Comparison of ENCODE assay signal across 8 cellular contexts in the genomic region with DNA sequence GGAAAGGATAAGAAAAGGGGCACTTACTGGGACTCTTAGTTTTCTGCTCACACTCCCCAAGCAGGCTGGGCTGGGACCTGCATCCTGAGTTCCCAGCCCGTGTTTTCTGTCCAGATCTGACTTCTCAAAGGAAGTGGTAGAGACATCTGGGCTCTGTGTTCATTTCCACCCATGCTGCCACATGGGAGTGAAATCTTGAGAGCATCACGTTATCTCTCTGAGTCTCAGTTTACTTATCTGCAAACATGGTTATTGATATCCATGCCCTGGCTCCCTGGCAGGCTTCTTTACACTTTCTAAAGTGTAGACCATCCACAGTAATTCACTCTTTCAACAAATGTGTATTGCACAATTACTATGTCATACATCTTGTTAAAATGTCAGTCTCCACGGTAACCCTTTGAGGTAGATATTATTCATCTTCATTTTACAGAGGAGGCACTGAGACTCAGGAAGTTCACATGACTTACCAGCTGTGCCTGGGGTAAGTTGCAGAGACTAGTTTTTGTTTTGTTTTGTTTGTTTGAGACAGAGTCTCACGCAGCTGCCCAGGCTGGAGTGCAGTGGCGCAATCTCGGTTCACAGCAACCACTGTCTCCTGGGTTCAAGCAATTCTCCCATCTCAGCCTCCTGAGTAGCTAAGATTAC. TPM values are rescaled to one million over a fixed set of nuclear protein-coding genes. Genes with fewer than 3 reads are reported as not detected.
DNase-seq lines count a peak whose midpoint lies in the region; ATAC-seq, FAIRE-seq and TF ChIP-seq lines count a peak whose summit lies in the region.

No MANE protein-coding gene starts in this region.

- BruUV-seq in endothelial cell of umbilical vein (replicated peaks; lab: Mats Ljungman, UMichigan), result no TSS peak

- H3K27ac ChIP-seq in endothelial cell of umbilical vein (ENCODE audit: insufficient read depth, low read depth, low read length), result no peak overlapping the region

- peaks cover 16% of the 10 kb centered on the region for H3K4me1 ChIP-seq in endothelial cell of umbilical vein (ENCODE audit: control insufficient read depth, extremely low read depth, insufficient read depth, low read length)

- H4K20me1 ChIP-seq in endothelial cell of umbilical vein (replicated peaks; ENCODE audit: control insufficient read depth, extremely low read depth, insufficient read depth, low read length), result no peaks in the 10 kb centered on the region

- H2AFZ ChIP-seq in endothelial cell of umbilical vein (ENCODE audit: low read depth, low read length), result no peak overlapping the region

- H3K36me3 ChIP-seq in endothelial cell of umbilical vein (ENCODE audit: control insufficient read depth in 2 of 2, extremely low read depth in 1 of 2, insufficient read depth in 2 of 2, low read length in 2 of 2), result no peaks in the 10 kb centered on the region

- POLR2A ChIA-PET in endothelial cell of umbilical vein (lab: Charles Lee), result no interaction called here

- peaks cover 0 to 4% of the 10 kb centered on the region in 2 experiments for H3K27me3 ChIP-seq in endothelial cell of umbilical vein (ENCODE audit: control insufficient read depth in 2 of 2, insufficient read depth in 2 of 2, low read length in 2 of 2)

- no peak overlapping the region for H3K4me3 ChIP-seq in endothelial cell of umbilical vein (replicated peaks in 1 of 3; ENCODE audit: insufficient read depth in 1 of 3, low read depth in 1 of 3, low read length in 3 of 3)

- dilution Hi-C loops in endothelial cell of umbilical vein (cut with MboI; ENCODE audit: extremely low pct_ligation_motif_present, low sequenced_read_pairs), result no loop called here

- DNase-seq in GF-D8 (lab: John Stamatoyannopoulos, UW) (peak; percentile 28), SKM-1 (lab: John Stamatoyannopoulos, UW; ENCODE audit: unreplicated experiment) (peak; percentile 21), endothelial cell of umbilical vein (ENCODE audit: low read depth, low spot score) (no peak), D341Med (ENCODE audit: low spot score) (no peak), left cardiac atrium (no peak)
- peak; percentile 52 for DNase-seq in stimulated activated naive CD4-positive, alpha-beta T cell treated with Interleukin-2 at 50 U/mL for 16 hours (lab: John Stamatoyannopoulos, UW)

- H3K9ac ChIP-seq in endothelial cell of umbilical vein (replicated peaks; ENCODE audit: extremely low read depth, insufficient read depth, low read length), result no peak overlapping the region

- no peak for TF ChIP-seq CTCF in endothelial cell of umbilical vein (IDR thresholded peaks at IDR 0.05; ENCODE audit: extremely low read depth in 1 of 2, insufficient read depth in 1 of 2, low read depth in 1 of 2, low read length in 2 of 2)

- CTCF ChIA-PET in endothelial cell of umbilical vein (lab: Charles Lee), result interaction anchor here (1.0 kb wide), 1 partner anchor 33 kb away, joined by 3 read pairs; no protein-coding TSS in a partner anchor

- no peaks in the 10 kb centered on the region for H3K9me1 ChIP-seq in endothelial cell of umbilical vein (replicated peaks; ENCODE audit: control insufficient read depth, extremely low read depth, insufficient read depth, low read length)

- no peaks in the 10 kb centered on the region for H3K9me3 ChIP-seq in endothelial cell of umbilical vein (replicated peaks; ENCODE audit: control insufficient read depth, insufficient read depth, low read length)

- TF ChIP-seq POLR2A in endothelial cell of umbilical vein (IDR thresholded peaks at IDR 0.05; ENCODE audit: low read depth, low read length), result no peak

- H3K4me2 ChIP-seq in endothelial cell of umbilical vein (ENCODE audit: insufficient read depth, low read length), result no peak overlapping the region

- ATAC-seq in HG03175 (IDR thresholded peaks at IDR 0.05; ENCODE audit: unreplicated experiment) (peak; percentile 37), HG02885 (IDR thresholded peaks at IDR 0.05; ENCODE audit: poor library complexity, unreplicated experiment) (no peak), left cardiac atrium (no peak)

- H3K79me2 ChIP-seq in endothelial cell of umbilical vein (ENCODE audit: control insufficient read depth, insufficient read depth, low read length), result no peaks in the 10 kb centered on the region

- peak; percentile 52 for FAIRE-seq in endothelial cell of umbilical vein (lab: Jason Lieb, UNC)

- intact Hi-C loops in endothelial cell of umbilical vein (cut with micrococcal nuclease) (no loop called here), left cardiac atrium (cut with DNase I) (no loop called here)

TF ChIP-seq in endothelial cell of umbilical vein, 7 proteins besides CTCF, POLR2A, EP300 and RAD21:
- TF ChIP-seq MYC (IDR thresholded peaks at IDR 0.05; ENCODE audit: low read depth, low read length) (no peak), EZH2 (IDR thresholded peaks at IDR 0.05; ENCODE audit: borderline replicate concordance, low read depth, low read length, severe bottlenecking) (no peak), FOS (IDR thresholded peaks at IDR 0.05; ENCODE audit: borderline replicate concordance, insufficient read depth, low read length) (no peak), GATA2 (IDR thresholded peaks at IDR 0.05; ENCODE audit: insufficient read depth, insufficient read length, low read depth, low read length) (no peak), JUN (IDR thresholded peaks at IDR 0.05; ENCODE audit: borderline replicate concordance, insufficient read depth, insufficient read length, low read depth) (no peak), POLR2AphosphoS5 (IDR thresholded peaks at IDR 0.05; ENCODE audit: insufficient read depth, low read depth, low read length) (no peak)
- TF ChIP-seq, protein P1, sequence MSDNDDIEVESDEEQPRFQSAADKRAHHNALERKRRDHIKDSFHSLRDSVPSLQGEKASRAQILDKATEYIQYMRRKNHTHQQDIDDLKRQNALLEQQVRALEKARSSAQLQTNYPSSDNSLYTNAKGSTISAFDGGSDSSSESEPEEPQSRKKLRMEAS (IDR thresholded peaks at IDR 0.05; ENCODE audit: insufficient read depth, insufficient read length), result no peak
TF ChIP-seq in endothelial cell of umbilical vein: peak in this region for 0.

RNA-seq across cellular contexts. Expression of a gene that starts 3.4 kb away (rescaled TPM):
- total RNA-seq in endothelial cell of umbilical vein (10.5 and 10.9 TPM in 2 replicates), left cardiac atrium (10 to 100 TPM in 1 of 2 donors, 1 to 10 TPM in 1; 7.9 to 12.5 TPM)
- polyA plus RNA-seq in endothelial cell of umbilical vein, result 5.4 and 7.5 TPM in 2 replicates
- polyA plus RNA-seq in endothelial cell of umbilical vein (2011; cell fraction: cytosol; rRNA removed), result 3.2 and 6.2 TPM in 2 replicates
- polyA plus RNA-seq in endothelial cell of umbilical vein (2011; cell fraction: nucleus; rRNA removed), result 10.7 and 12.9 TPM in 2 replicates
- 5.1 and 5.5 TPM in 2 replicates for polyA plus RNA-seq in endothelial cell of umbilical vein (2012)
- 1.5 and 2.4 TPM in 2 replicates for polyA minus RNA-seq in endothelial cell of umbilical vein
- 1.3 TPM for polyA minus RNA-seq in endothelial cell of umbilical vein (2011; cell fraction: cytosol; rRNA and poly(A)+ RNA removed)
- 2.4 and 3.9 TPM in 2 replicates for polyA minus RNA-seq in endothelial cell of umbilical vein (2011; cell fraction: nucleus; rRNA and poly(A)+ RNA removed)

RNA-seq across cellular contexts. Expression of a gene that starts 9.9 kb away (rescaled TPM):
- total RNA-seq in endothelial cell of umbilical vein (10.7 and 12.1 TPM in 2 replicates), left cardiac atrium (1 to 10 TPM; 5.7 to 8.7 TPM)
- 5.0 and 7.9 TPM in 2 replicates for polyA plus RNA-seq in endothelial cell of umbilical vein
- 3.0 and 3.9 TPM in 2 replicates for polyA plus RNA-seq in endothelial cell of umbilical vein (2011; cell fraction: cytosol; rRNA removed)
- polyA plus RNA-seq in endothelial cell of umbilical vein (2011; cell fraction: nucleus; rRNA removed), result 5.8 and 6.2 TPM in 2 replicates
- 3.8 and 4.2 TPM in 2 replicates for polyA plus RNA-seq in endothelial cell of umbilical vein (2012)
- 4.8 and 5.0 TPM in 2 replicates for polyA minus RNA-seq in endothelial cell of umbilical vein
- polyA minus RNA-seq in endothelial cell of umbilical vein (2011; cell fraction: cytosol; rRNA and poly(A)+ RNA removed), result 5.7 TPM
- polyA minus RNA-seq in endothelial cell of umbilical vein (2011; cell fraction: nucleus; rRNA and poly(A)+ RNA removed), result 3.6 and 4.1 TPM in 2 replicates

RNA-seq across cellular contexts. Expression of a gene that starts 17.4 kb away (rescaled TPM):
- total RNA-seq in endothelial cell of umbilical vein (17.6 and 21.9 TPM in 2 replicates), left cardiac atrium (1 to 10 TPM; 8.2 to 9.8 TPM)
- polyA plus RNA-seq in endothelial cell of umbilical vein, result 7.8 and 9.7 TPM in 2 replicates
- 6.2 and 8.2 TPM in 2 replicates for polyA plus RNA-seq in endothelial cell of umbilical vein (2011; cell fraction: cytosol; rRNA removed)
- polyA plus RNA-seq in endothelial cell of umbilical vein (2011; cell fraction: nucleus; rRNA removed), result 20.8 and 22.6 TPM in 2 replicates
- polyA plus RNA-seq in endothelial cell of umbilical vein (2012), result 5.8 and 6.4 TPM in 2 replicates
- polyA minus RNA-seq in endothelial cell of umbilical vein, result 9.4 and 9.6 TPM in 2 replicates
- 4.3 TPM for polyA minus RNA-seq in endothelial cell of umbilical vein (2011; cell fraction: cytosol; rRNA and poly(A)+ RNA removed)
- 8.6 and 9.5 TPM in 2 replicates for polyA minus RNA-seq in endothelial cell of umbilical vein (2011; cell fraction: nucleus; rRNA and poly(A)+ RNA removed)

RNA-seq across cellular contexts. Expression of a gene that starts 33.5 kb away (rescaled TPM):
- total RNA-seq in endothelial cell of umbilical vein (7.2 and 8.6 TPM in 2 replicates), left cardiac atrium (1 to 10 TPM; 8.0 to 8.2 TPM)
- polyA plus RNA-seq in endothelial cell of umbilical vein, result 6.4 and 7.0 TPM in 2 replicates
- polyA plus RNA-seq in endothelial cell of umbilical vein (2011; cell fraction: cytosol; rRNA removed), result 4.4 and 5.2 TPM in 2 replicates
- 3.4 and 3.9 TPM in 2 replicates for polyA plus RNA-seq in endothelial cell of umbilical vein (2011; cell fraction: nucleus; rRNA removed)
- 2.3 and 3.0 TPM in 2 replicates for polyA plus RNA-seq in endothelial cell of umbilical vein (2012)
- polyA minus RNA-seq in endothelial cell of umbilical vein, result 4.7 and 5.0 TPM in 2 replicates
- polyA minus RNA-seq in endothelial cell of umbilical vein (2011; cell fraction: cytosol; rRNA and poly(A)+ RNA removed), result 6.6 TPM
- polyA minus RNA-seq in endothelial cell of umbilical vein (2011; cell fraction: nucleus; rRNA and poly(A)+ RNA removed), result 4.0 and 4.6 TPM in 2 replicates

RNA-seq across cellular contexts. Expression of a gene that starts 41.7 kb away (rescaled TPM):
- total RNA-seq in endothelial cell of umbilical vein (24.7 and 25.1 TPM in 2 replicates), left cardiac atrium (10 to 100 TPM; 46.4 to 55.5 TPM)
- polyA plus RNA-seq in endothelial cell of umbilical vein, result 24.2 and 35.2 TPM in 2 replicates
- 19.2 and 23.6 TPM in 2 replicates for polyA plus RNA-seq in endothelial cell of umbilical vein (2011; cell fraction: cytosol; rRNA removed)
- 17.9 and 19.2 TPM in 2 replicates for polyA plus RNA-seq in endothelial cell of umbilical vein (2011; cell fraction: nucleus; rRNA removed)
- polyA plus RNA-seq in endothelial cell of umbilical vein (2012), result 14.8 and 22.0 TPM in 2 replicates
- polyA minus RNA-seq in endothelial cell of umbilical vein, result 8.2 and 10.7 TPM in 2 replicates
- polyA minus RNA-seq in endothelial cell of umbilical vein (2011; cell fraction: cytosol; rRNA and poly(A)+ RNA removed), result 23.0 TPM
- 4.7 and 7.5 TPM in 2 replicates for polyA minus RNA-seq in endothelial cell of umbilical vein (2011; cell fraction: nucleus; rRNA and poly(A)+ RNA removed)

Comparison
In these comparisons a context has a peak if more than half of its experiments do, and no peak if none do; other contexts are left out.
1. DNase-seq: peak in GF-D8 (single experiment), SKM-1 (single experiment) and stimulated activated naive CD4-positive, alpha-beta T cell treated with Interleukin-2 at 50 U/mL for 16 hours (single experiment); none in endothelial cell of umbilical vein (single experiment), D341Med (single experiment) and left cardiac atrium (single experiment).